ENCODE assay signal across 23 cellular contexts in the genomic region with DNA sequence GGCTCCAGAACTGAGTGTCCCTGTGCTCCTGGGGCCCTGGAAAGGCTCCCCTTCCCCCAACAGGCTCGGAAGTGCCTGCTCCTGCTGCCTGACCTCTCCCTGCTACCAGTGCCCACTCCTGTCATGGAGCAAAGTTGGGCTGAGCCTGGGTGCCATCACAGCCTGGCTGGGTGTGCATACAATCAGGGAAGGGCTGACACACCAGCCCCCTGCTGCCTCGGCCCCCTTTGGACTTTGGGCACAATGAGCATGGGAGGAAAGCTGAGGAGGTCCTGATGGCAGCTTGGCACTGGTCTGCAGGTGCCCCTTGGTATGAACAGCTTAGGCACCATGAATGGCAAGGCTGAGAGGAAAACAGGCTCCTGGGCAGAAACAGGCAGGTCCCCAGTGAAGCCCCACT.
DNase-seq lines count a peak whose midpoint lies in the region; ATAC-seq, FAIRE-seq and TF ChIP-seq lines count a peak whose summit lies in the region.
"Had no signal": no experiment of that assay in that cellular context is flagged by ENCODE, and none has a peak within 500 bp of the region (broad histone marks: within the 10 kb centered on the region; RNA-seq: fewer than 3 reads in every experiment).

No MANE protein-coding gene starts in this region.

- FAIRE-seq in kidney (lab: Jason Lieb, UNC), result no peak
- FAIRE-seq: A204.1, GM12878, GM19239, H1 had no signal

- in situ Hi-C loops in transverse colon (cut with MboI; ENCODE audit: low pct_ligation_motif_present in 1 of 4, low pct_unique_long_range_greater_than_20kb in 1 of 4, low sequenced_read_pairs in 3 of 4), result no loop called here

- H3K4me1 ChIP-seq in kidney (ENCODE audit: control insufficient read depth in 1 of 2, insufficient read depth in 1 of 2, low read depth in 1 of 2, low read length in 2 of 2), result no peaks in the 10 kb centered on the region
- no peaks in the 10 kb centered on the region for H3K4me1 ChIP-seq in transverse colon
- H3K4me1 ChIP-seq: Caco-2 had no signal

- ATAC-seq in activated T-cell treated with anti-CD3 and anti-CD28 coated beads, Interleukin-2, amount 50 U/mL, for 4 hours, result no peak
- ATAC-seq in stimulated activated effector memory CD8-positive, alpha-beta T cell treated with anti-CD3 and anti-CD28 coated beads, Interleukin-12 subunit alpha, Interleukin-12 subunit beta, amount 100 ng/mL, for 72 hours, result peak; percentile 28
- ATAC-seq: CD8-positive, alpha-beta T cell; GM12878 had no signal

- no peak overlapping the region for H3K27ac Mint-ChIP-seq in stimulated activated effector memory CD8-positive, alpha-beta T cell treated with anti-CD3 and anti-CD28 coated beads, Interleukin-12 subunit alpha, Interleukin-12 subunit beta, amount 100 ng/mL, for 72 hours
- H3K27ac Mint-ChIP-seq: B cell; CD8-positive, alpha-beta T cell had no signal

- H3K4me3 Mint-ChIP-seq in activated T-cell treated with anti-CD3 and anti-CD28 coated beads, Interleukin-2, amount 50 U/mL, for 4 hours, result no peak overlapping the region
- H3K4me3 Mint-ChIP-seq in stimulated activated effector memory CD8-positive, alpha-beta T cell treated with anti-CD3 and anti-CD28 coated beads, Interleukin-12 subunit alpha, Interleukin-12 subunit beta, amount 100 ng/mL, for 72 hours, result no peak overlapping the region
- H3K4me3 Mint-ChIP-seq: B cell; CD4-positive, CD25-positive, alpha-beta regulatory T cell; CD8-positive, alpha-beta T cell had no signal

- H3K27ac ChIP-seq in kidney (ENCODE audit: low read depth in 2 of 2, low read length in 2 of 2) (no peak overlapping the region), transverse colon (no peak overlapping the region)
- H3K27ac ChIP-seq: 22Rv1, GM23248 had no signal

- no peak for TF ChIP-seq EP300 in transverse colon (IDR thresholded peaks at IDR 0.05; ENCODE audit: low read depth)

- no peak overlapping the region for H3K9ac ChIP-seq in kidney (ENCODE audit: low read length in 2 of 2)
- H3K9ac ChIP-seq: GM23248 had no signal

- H3K36me3 Mint-ChIP-seq in activated T-cell treated with anti-CD3 and anti-CD28 coated beads, Interleukin-2, amount 50 U/mL, for 4 hours (ENCODE audit: insufficient read depth), result no peaks in the 10 kb centered on the region
- no peaks in the 10 kb centered on the region for H3K36me3 Mint-ChIP-seq in stimulated activated effector memory CD8-positive, alpha-beta T cell treated with anti-CD3 and anti-CD28 coated beads, Interleukin-12 subunit alpha, Interleukin-12 subunit beta, amount 100 ng/mL, for 72 hours
- H3K36me3 Mint-ChIP-seq: CD4-positive, CD25-positive, alpha-beta regulatory T cell; CD8-positive, alpha-beta T cell had no signal

- H3K27me3 ChIP-seq in transverse colon, result no peaks in the 10 kb centered on the region

- WGBS in transverse colon (ENCODE audit: low coverage in 1 of 2), 2 donors, result 54% methylated on average over 2 of the region's 2 CpGs; no CpG with 5 or more reads in 1 of the 2 donors

- no peaks in the 10 kb centered on the region for H3K9me3 ChIP-seq in kidney (ENCODE audit: control insufficient read depth in 1 of 2, low read length in 2 of 2)
- no peaks in the 10 kb centered on the region for H3K9me3 ChIP-seq in transverse colon
- H3K9me3 ChIP-seq: Caco-2 had no signal

- TF ChIP-seq CTCF in kidney (IDR thresholded peaks at IDR 0.05; ENCODE audit: borderline replicate concordance, extremely low read depth, insufficient read depth), result no peak
- TF ChIP-seq CTCF in transverse colon (IDR thresholded peaks at IDR 0.05), result no peak

- no peak overlapping the region for H3K4me3 ChIP-seq in kidney (ENCODE audit: low read length in 2 of 2)
- H3K4me3 ChIP-seq in transverse colon, result no peak overlapping the region
- H3K4me3 ChIP-seq: GM12878, GM23248 had no signal

- H3K4me1 Mint-ChIP-seq in activated T-cell treated with anti-CD3 and anti-CD28 coated beads, Interleukin-2, amount 50 U/mL, for 4 hours (ENCODE audit: low read depth), result no peaks in the 10 kb centered on the region
- H3K4me1 Mint-ChIP-seq in stimulated activated effector memory CD8-positive, alpha-beta T cell treated with anti-CD3 and anti-CD28 coated beads, Interleukin-12 subunit alpha, Interleukin-12 subunit beta, amount 100 ng/mL, for 72 hours, result no peaks in the 10 kb centered on the region
- H3K4me1 Mint-ChIP-seq: B cell; CD4-positive, CD25-positive, alpha-beta regulatory T cell had no signal

- DNase-seq in activated T-cell treated with anti-CD3 and anti-CD28 coated beads, Interleukin-2, amount 50 U/mL, for 4 hours, result peak; percentile 4
- no peak for DNase-seq in activated T-cell treated with anti-CD3 and anti-CD28 coated beads, Interleukin-2, amount 50 U/mL, for 1 hour
- DNase-seq in kidney (peak; percentile 38), posterior vena cava (ENCODE audit: low spot score) (peak; percentile 67), NCI-H1105 treated with DMSO at 0.1 percent for 48 hours (lab: John Stamatoyannopoulos, UW) (no peak), transverse colon (no peak), DMS153 (lab: John Stamatoyannopoulos, UW) (no peak)
- no peak for DNase-seq in stimulated activated effector memory CD8-positive, alpha-beta T cell treated with anti-CD3 and anti-CD28 coated beads, Interleukin-12 subunit alpha, Interleukin-12 subunit beta, amount 100 ng/mL, for 72 hours (ENCODE audit: low spot score in 2 of 2)
- DNase-seq: C1 segment of cervical spinal cord; Caco-2; CD4-positive, CD25-positive, alpha-beta regulatory T cell; CD8-positive, alpha-beta T cell; DMS79; GDM1; GM23248; H7; HCEC 1CT had no signal

- intact Hi-C loops in kidney (cut with DNase I), result no loop called here
- intact Hi-C loops in posterior vena cava (cut with DNase I), result no loop called here
- intact Hi-C loops in transverse colon (cut with DNase I; ENCODE audit: low total_unique reads), result no loop called here

- TF ChIP-seq POLR2A in transverse colon (IDR thresholded peaks at IDR 0.05), result no peak

- no peaks in the 10 kb centered on the region for H3K27me3 Mint-ChIP-seq in activated T-cell treated with anti-CD3 and anti-CD28 coated beads, Interleukin-2, amount 50 U/mL, for 4 hours (ENCODE audit: low read depth)
- H3K27me3 Mint-ChIP-seq: B cell; CD4-positive, CD25-positive, alpha-beta regulatory T cell had no signal

- peaks cover 11% of the 10 kb centered on the region for H3K9me3 Mint-ChIP-seq in activated T-cell treated with anti-CD3 and anti-CD28 coated beads, Interleukin-2, amount 50 U/mL, for 4 hours
- peaks cover 9% of the 10 kb centered on the region for H3K9me3 Mint-ChIP-seq in stimulated activated effector memory CD8-positive, alpha-beta T cell treated with anti-CD3 and anti-CD28 coated beads, Interleukin-12 subunit alpha, Interleukin-12 subunit beta, amount 100 ng/mL, for 72 hours

- no peaks in the 10 kb centered on the region for H3K36me3 ChIP-seq in kidney (ENCODE audit: control insufficient read depth in 1 of 2, insufficient read depth in 2 of 2, low read length in 2 of 2)
- no peaks in the 10 kb centered on the region for H3K36me3 ChIP-seq in transverse colon

Comparison
In these comparisons a context has a peak if more than half of its experiments do, and no peak if none do; other contexts are left out.
1. DNase-seq: peak in activated T-cell treated with anti-CD3 and anti-CD28 coated beads, Interleukin-2, amount 50 U/mL, for 4 hours (single experiment), kidney (single experiment) and posterior vena cava (single experiment); none in activated T-cell treated with anti-CD3 and anti-CD28 coated beads, Interleukin-2, amount 50 U/mL, for 1 hour (single experiment), stimulated activated effector memory CD8-positive, alpha-beta T cell treated with anti-CD3 and anti-CD28 coated beads, Interleukin-12 subunit alpha, Interleukin-12 subunit beta, amount 100 ng/mL, for 72 hours (0 of 2), NCI-H1105 treated with DMSO at 0.1 percent for 48 hours (single experiment), transverse colon (single experiment) and DMS153 (single experiment).